In the genomic region with DNA sequence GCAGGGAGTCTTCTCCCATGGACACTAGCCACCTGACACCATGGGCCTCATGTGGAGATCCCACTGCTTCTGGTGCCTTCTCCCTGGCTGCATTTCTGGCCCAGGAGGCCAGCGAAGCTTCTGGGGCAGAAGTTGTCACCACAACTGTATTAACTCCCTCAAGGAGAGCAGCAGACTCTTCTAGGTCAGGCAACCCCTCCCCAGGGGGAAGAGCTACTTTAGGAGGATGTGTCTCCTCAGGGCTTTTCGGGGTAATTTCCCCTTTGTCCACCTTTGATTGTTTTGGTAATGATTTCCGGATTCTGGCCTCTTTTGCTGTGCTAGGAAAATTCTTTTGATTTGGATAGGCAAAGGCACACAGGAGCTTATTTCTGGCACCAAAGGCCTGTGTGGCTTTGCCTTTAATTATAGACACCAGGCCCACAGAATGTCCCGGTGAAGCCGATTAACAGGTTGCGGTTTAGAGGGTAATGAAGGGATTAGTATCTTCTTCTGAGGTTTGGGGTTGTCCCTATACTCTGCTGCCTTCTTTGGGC, we compare ENCODE assay signal across 15 cellular contexts. TPM values are rescaled to one million over a fixed set of nuclear protein-coding genes. Genes with fewer than 3 reads are reported as not detected.
DNase-seq lines count a peak whose midpoint lies in the region; ATAC-seq, FAIRE-seq and TF ChIP-seq lines count a peak whose summit lies in the region.
"Had no signal": no experiment of that assay in that cellular context is flagged by ENCODE, and none has a peak within 500 bp of the region (broad histone marks: within the 10 kb centered on the region; RNA-seq: fewer than 3 reads in every experiment).

No MANE protein-coding gene starts in this region.

- H3K9me3 Mint-ChIP-seq in CD4-positive, alpha-beta T cell = no peaks in the 10 kb centered on the region

- intact Hi-C loops in CD4-positive, alpha-beta T cell (cut with DNase I, micrococcal nuclease) = no loop called here
- intact Hi-C loops in K562 (cut with micrococcal nuclease) = no loop called here

- TF ChIP-seq EP300 in K562 (IDR thresholded peaks at IDR 0.05; ENCODE audit: low read length) = no peak

- no peaks in the 10 kb centered on the region for H3K27me3 Mint-ChIP-seq in CD4-positive, alpha-beta T cell

- H3K4me1 Mint-ChIP-seq in CD4-positive, alpha-beta T cell (ENCODE audit: low read depth) = peaks cover 49% of the 10 kb centered on the region

- no peak overlapping the region for H3K4me3 Mint-ChIP-seq in CD4-positive, alpha-beta T cell

- peak overlapping the region in 1 of 2 experiments; percentile 72; a peak in 1 of 4 replicates for H3K9ac ChIP-seq in K562 (ENCODE audit: insufficient read depth in 1 of 2, low read depth in 2 of 2, low read length in 2 of 2)

- ATAC-seq in CD4-positive, alpha-beta T cell (ENCODE audit: poor library complexity) = no peak
- ATAC-seq in GM18511 (IDR thresholded peaks at IDR 0.05; ENCODE audit: unreplicated experiment) (peak; percentile 53), HG02852 (IDR thresholded peaks at IDR 0.05; ENCODE audit: unreplicated experiment) (peak; percentile 49), K562 (peak; percentile 54), HG03571 (IDR thresholded peaks at IDR 0.05; ENCODE audit: unreplicated experiment) (no peak), HG02885 (IDR thresholded peaks at IDR 0.05; ENCODE audit: poor library complexity, unreplicated experiment) (no peak)
- ATAC-seq: mucosa of descending colon had no signal

- H3K9me3 ChIP-seq in CD4-positive, alpha-beta T cell (ENCODE audit: control insufficient read depth, low read length) = no peaks in the 10 kb centered on the region
- H3K9me3 ChIP-seq in K562 (replicated peaks; ENCODE audit: control insufficient read depth, insufficient read depth, low read depth, low read length) (no peaks in the 10 kb centered on the region), MG63 (no peaks in the 10 kb centered on the region)
- H3K9me3 ChIP-seq: HAP-1, mucosa of descending colon, Peyer's patch had no signal

- no peak overlapping the region for H3K4me2 ChIP-seq in K562 (ENCODE audit: insufficient read depth, low read length)

- H3K9me1 ChIP-seq in K562 (ENCODE audit: control insufficient read depth, insufficient read depth, low read length) = no peaks in the 10 kb centered on the region

- BruUV-seq in K562 (replicated peaks; lab: Mats Ljungman, UMichigan) = no TSS peak

- no peak for TF ChIP-seq CTCF in CD4-positive, alpha-beta T cell (IDR thresholded peaks at IDR 0.05)
- no peak for TF ChIP-seq CTCF in K562 (IDR thresholded peaks at IDR 0.05 in 2 of 3, conservative IDR thresholded peaks at IDR 0.05 in 1 of 3; ENCODE audit: insufficient read depth in 2 of 3, low read depth in 1 of 3, low read length in 3 of 3)

- no peak overlapping the region for H3K27ac ChIP-seq in CD4-positive, alpha-beta T cell (ENCODE audit: low read depth, low read length)
- no peak overlapping the region for H3K27ac ChIP-seq in K562 (ENCODE audit: extremely low read depth, low read depth, low read length)

- H4K20me1 ChIP-seq in K562 (replicated peaks; ENCODE audit: control insufficient read depth, insufficient read depth, low read length) = no peaks in the 10 kb centered on the region

- H3K27ac Mint-ChIP-seq in CD4-positive, alpha-beta T cell = peak overlapping the region; percentile 95

- no peaks in the 10 kb centered on the region for H3K27me3 ChIP-seq in CD4-positive, alpha-beta T cell (ENCODE audit: control insufficient read depth, insufficient read depth, low read length)
- no peaks in the 10 kb centered on the region for H3K27me3 ChIP-seq in K562 (ENCODE audit: control insufficient read depth in 2 of 2, insufficient read depth in 2 of 2, low read length in 2 of 2)
- H3K27me3 ChIP-seq in MG63 = no peaks in the 10 kb centered on the region
- H3K27me3 ChIP-seq: Peyer's patch had no signal

- no peak overlapping the region for H3K4me3 ChIP-seq in K562
- H3K4me3 ChIP-seq in MG63 = no peak overlapping the region
- H3K4me3 ChIP-seq: HAP-1, mucosa of descending colon, Peyer's patch had no signal

- FAIRE-seq in K562 (lab: Jason Lieb, UNC) = no peak

- no peak for TF ChIP-seq RAD21 in K562 (CRISPR knock-in tag; conservative IDR thresholded peaks at IDR 0.05 in 1 of 2, IDR thresholded peaks at IDR 0.05 in 1 of 2)

- 71% methylated on average over 6 of the region's 6 CpGs for WGBS in K562 (ENCODE audit: insufficient coverage, low coverage, missing lambda C conversion rate)

- no peak for TF ChIP-seq POLR2A in K562 (conservative IDR thresholded peaks at IDR 0.05)

- no peaks in the 10 kb centered on the region for H3K79me2 ChIP-seq in K562 (ENCODE audit: control insufficient read depth, insufficient read depth, low read length)

- H3K36me3 ChIP-seq in K562 (ENCODE audit: control insufficient read depth, insufficient read depth, low read length) (no peaks in the 10 kb centered on the region), MG63 (no peaks in the 10 kb centered on the region)
- H3K36me3 ChIP-seq: HAP-1, Peyer's patch had no signal

- H3K4me1 ChIP-seq in K562 (replicated peaks in 1 of 2; ENCODE audit: control insufficient read depth in 2 of 2, insufficient read depth in 2 of 2, low read length in 2 of 2) = peaks cover 0 to 2% of the 10 kb centered on the region in 2 experiments; a peak in 1 of 5 replicates
- H3K4me1 ChIP-seq: HAP-1 had no signal

- POLR2A ChIA-PET in CD4-positive, alpha-beta T cell (lab: Charles Lee) = interaction anchor here (1.8 to 11.2 kb wide), 3 partner anchors 11 to 20 kb away, joined by 7 to 264 read pairs (median 137); partner anchors contain the start of gene UCP2
- POLR2A ChIA-PET in K562 (lab: Yijun Ruan, JAX) = interaction anchor here (0.6 to 1.5 kb wide), 3 partner anchors 19 to 1069 kb away, joined by 3 to 4 read pairs (median 3); no protein-coding TSS in a partner anchor

- no peak for DNase-seq in CD4-positive, alpha-beta T cell
- no peak for DNase-seq in K562 (ENCODE audit: extremely low read depth in 1 of 4, low spot score in 3 of 4)
- no peak for DNase-seq in MG63
- no peak for DNase-seq in AG08396 (ENCODE audit: low spot score)
- DNase-seq: activated CD4-positive, alpha-beta T cell treated with anti-CD3 and anti-CD28 coated beads, Interleukin-2, amount 50 U/mL, for 4 hours; mucosa of descending colon; NCI-H226; T-helper 2 cell had no signal

- no peaks in the 10 kb centered on the region for H3K36me3 Mint-ChIP-seq in CD4-positive, alpha-beta T cell (ENCODE audit: low read depth)

- in situ Hi-C loops in K562 (cut with MboI) = no loop called here

- peak overlapping the region; percentile 70 for H2AFZ ChIP-seq in K562 (ENCODE audit: low read depth, low read length)

- CTCF ChIA-PET in CD4-positive, alpha-beta T cell (lab: Charles Lee) = interaction anchor here (1.9 kb wide), 1 partner anchor 13 kb away, joined by 7 read pairs; no protein-coding TSS in a partner anchor
- CTCF ChIA-PET in K562 (lab: Yijun Ruan, JAX; ENCODE audit: low intra/inter-chr PET ratio) = no interaction called here

RNA-seq across cellular contexts. Expression of gene UCP2, which starts 8.9 kb away (rescaled TPM):
- total RNA-seq in CD4-positive, alpha-beta T cell = 100 to 1,000 TPM; 467 to 468 TPM
- 125 and 263 TPM in 2 replicates for total RNA-seq in K562 (2011; cell fraction: chromatin; rRNA removed; ENCODE audit: low replicate concordance)
- total RNA-seq in K562 (2011; cell fraction: nucleolus; rRNA removed) = 180 and 194 TPM in 2 replicates
- total RNA-seq in K562 (2011; cell fraction: nucleoplasm; rRNA removed) = 161 and 172 TPM in 2 replicates
- total RNA-seq in K562 (2014; rRNA removed) (21.5 and 29.2 TPM in 2 replicates), K562 (2014; rRNA removed; fragmentation: Illumina TruSeq; extraction: Trizol) (19.6 and 24.1 TPM in 2 replicates), K562 (2015; rRNA removed; fragmentation: Illumina TruSeq; extraction: Trizol) (19.2 and 25.9 TPM in 2 replicates), K562 (2021) (141 and 152 TPM in 2 replicates)
- polyA plus RNA-seq in K562 (2011; rRNA removed) (45.6 and 59.3 TPM in 2 replicates), K562 (2014; fragmentation: Illumina TruSeq; extraction: Trizol) (147 and 173 TPM in 2 replicates), K562 (2014; fragmentation: Nextera tagmentation; extraction: Ambion mirVana) (100 to 1,000 TPM in 1 of 2 experiments, 10 to 100 TPM in 1; 95.7 to 216 TPM), K562 (2014; rRNA removed) (84.5 and 87.9 TPM in 2 replicates)
- 113 and 142 TPM in 2 replicates for polyA plus RNA-seq in K562 (2011; cell fraction: cytosol; rRNA removed)
- polyA plus RNA-seq in K562 (2011; cell fraction: nucleus; rRNA removed) = 52.2 and 60.9 TPM in 2 replicates
- 99.1 and 151 TPM in 2 replicates for polyA plus RNA-seq in K562 (2012)
- 59.5 and 95.2 TPM in 2 replicates for polyA minus RNA-seq in K562 (2011; rRNA and poly(A)+ RNA removed)
- 107 and 109 TPM in 2 replicates for polyA minus RNA-seq in K562 (2011; cell fraction: cytosol; rRNA and poly(A)+ RNA removed)
- polyA minus RNA-seq in K562 (2011; cell fraction: nucleus; rRNA and poly(A)+ RNA removed) = 69.9 and 106 TPM in 2 replicates
- total RNA-seq in MG63 (2014; rRNA removed; shearing (Covaris generic); ENCODE audit: low replicate concordance) = 2.3 TPM in 1 of 2 replicates, not detected in the other

RNA-seq across cellular contexts. Expression of gene UCP3, which starts 17.3 kb away (rescaled TPM):
- 1 to 10 TPM; 3.0 to 3.7 TPM for total RNA-seq in CD4-positive, alpha-beta T cell
- 2.3 and 3.3 TPM in 2 replicates for total RNA-seq in K562 (2011; cell fraction: chromatin; rRNA removed; ENCODE audit: low replicate concordance)
- total RNA-seq in K562 (2011; cell fraction: nucleolus; rRNA removed) = 2.2 and 3.5 TPM in 2 replicates
- total RNA-seq in K562 (2011; cell fraction: nucleoplasm; rRNA removed) = 0.84 and 3.1 TPM in 2 replicates
- 0.05 and 0.94 TPM in 2 replicates for total RNA-seq in K562 (2014; rRNA removed)
- 0.25 and 0.29 TPM in 2 replicates for total RNA-seq in K562 (2014; rRNA removed; fragmentation: Illumina TruSeq; extraction: Trizol)
- total RNA-seq in K562 (2015; rRNA removed; fragmentation: Illumina TruSeq; extraction: Trizol) = 0.41 and 0.65 TPM in 2 replicates
- 0.18 and 0.53 TPM in 2 replicates for total RNA-seq in K562 (2021)
- 0.15 and 0.26 TPM in 2 replicates for polyA plus RNA-seq in K562 (2011; rRNA removed)
- 0.24 and 0.27 TPM in 2 replicates for polyA plus RNA-seq in K562 (2011; cell fraction: cytosol; rRNA removed)
- polyA plus RNA-seq in K562 (2011; cell fraction: nucleus; rRNA removed) = 1.9 and 2.1 TPM in 2 replicates
- 0.46 and 0.66 TPM in 2 replicates for polyA plus RNA-seq in K562 (2012)
- 0.43 and 0.53 TPM in 2 replicates for polyA plus RNA-seq in K562 (2014; fragmentation: Illumina TruSeq; extraction: Trizol)
- not detected for polyA plus RNA-seq in K562 (2014; fragmentation: Nextera tagmentation; extraction: Ambion mirVana)
- 0.04 and 0.21 TPM in 2 replicates for polyA plus RNA-seq in K562 (2014; rRNA removed)
- polyA minus RNA-seq in K562 (2011; rRNA and poly(A)+ RNA removed) = 0.36 and 0.39 TPM in 2 replicates
- not detected in 2 replicates for polyA minus RNA-seq in K562 (2011; cell fraction: cytosol; rRNA and poly(A)+ RNA removed)
- 0.81 and 1.00 TPM in 2 replicates for polyA minus RNA-seq in K562 (2011; cell fraction: nucleus; rRNA and poly(A)+ RNA removed)
- not detected in 2 replicates for total RNA-seq in MG63 (2014; rRNA removed; shearing (Covaris generic); ENCODE audit: low replicate concordance)

RNA-seq across cellular contexts. Expression of gene DNAJB13, which starts 40.7 kb away (rescaled TPM):
- total RNA-seq in CD4-positive, alpha-beta T cell = not detected
- total RNA-seq in K562 (2011; cell fraction: chromatin; rRNA removed; ENCODE audit: low replicate concordance) = 0.69 TPM in 1 of 2 replicates, not detected in the other
- total RNA-seq in K562 (2011; cell fraction: nucleolus; rRNA removed) = not detected in 2 replicates
- 0.31 and 0.81 TPM in 2 replicates for total RNA-seq in K562 (2011; cell fraction: nucleoplasm; rRNA removed)
- total RNA-seq in K562 (2014; rRNA removed) (not detected in 2 replicates), K562 (2014; rRNA removed; fragmentation: Illumina TruSeq; extraction: Trizol) (not detected in 2 replicates), K562 (2015; rRNA removed; fragmentation: Illumina TruSeq; extraction: Trizol) (not detected in 2 replicates), K562 (2021) (not detected in 2 replicates)
- polyA plus RNA-seq in K562 (2011; rRNA removed) (0.14 and 0.46 TPM in 2 replicates), K562 (2014; fragmentation: Illumina TruSeq; extraction: Trizol) (not detected in 2 replicates), K562 (2014; fragmentation: Nextera tagmentation; extraction: Ambion mirVana) (not detected), K562 (2014; rRNA removed) (0.04 TPM in 1 of 2 replicates, not detected in the other)
- 0.13 TPM in 1 of 2 replicates, not detected in the other for polyA plus RNA-seq in K562 (2011; cell fraction: cytosol; rRNA removed)
- 0.73 and 1.4 TPM in 2 replicates for polyA plus RNA-seq in K562 (2011; cell fraction: nucleus; rRNA removed)
- polyA plus RNA-seq in K562 (2012) = 0.08 and 0.10 TPM in 2 replicates
- polyA minus RNA-seq in K562 (2011; rRNA and poly(A)+ RNA removed) = 0.15 TPM in 1 of 2 replicates, not detected in the other
- not detected in 2 replicates for polyA minus RNA-seq in K562 (2011; cell fraction: cytosol; rRNA and poly(A)+ RNA removed)
- polyA minus RNA-seq in K562 (2011; cell fraction: nucleus; rRNA and poly(A)+ RNA removed) = 0.13 and 0.44 TPM in 2 replicates
- total RNA-seq in MG63 (2014; rRNA removed; shearing (Covaris generic); ENCODE audit: low replicate concordance) = 0.79 TPM in 1 of 2 replicates, not detected in the other
- total RNA-seq: dermis microvascular lymphatic vessel endothelial cell, mucosa of descending colon had no signal

Comparison
In these comparisons a context has a peak if more than half of its experiments do, and no peak if none do; other contexts are left out.
1. ATAC-seq: peak in GM18511 (single experiment), HG02852 (single experiment) and K562 (single experiment); none in CD4-positive, alpha-beta T cell (single experiment), HG03571 (single experiment) and HG02885 (single experiment).